14 cellular contexts compared by ENCODE assay signal in genomic region chr5:177364159-177364962, GRCh38. TPM values are rescaled to one million over a fixed set of nuclear protein-coding genes. Genes with fewer than 3 reads are reported as not detected.
DNase-seq lines count a peak whose midpoint lies in the region; ATAC-seq and TF ChIP-seq lines count a peak whose summit lies in the region.
"Had no signal": no experiment of that assay in that cellular context is flagged by ENCODE, and none has a peak within 500 bp of the region (broad histone marks: within the 10 kb centered on the region; RNA-seq: fewer than 3 reads in every experiment).

No MANE protein-coding gene starts in this region.

- no peak for TF ChIP-seq CTCF in GM13977 (IDR thresholded peaks at IDR 0.05; ENCODE audit: extremely low read depth, insufficient read depth, missing control alignments)
- no peak for TF ChIP-seq CTCF in type B pancreatic cell (conservative IDR thresholded peaks at IDR 0.05)

- CTCF ChIA-PET in CD4-positive, alpha-beta memory T cell (lab: Charles Lee; ENCODE audit: partially characterized antibody), result interaction anchor here (0.9 to 4.1 kb wide), 7 partner anchors 9 to 54 kb away, joined by 3 to 30 read pairs (median 4); partner anchors contain the start of gene SLC34A1

- peak overlapping the region; percentile 35 for H3K27ac ChIP-seq in CD4-positive, alpha-beta memory T cell (ENCODE audit: low read depth, low read length)
- H3K27ac ChIP-seq: heart right ventricle had no signal

- no peaks in the 10 kb centered on the region for H3K9me3 ChIP-seq in CD4-positive, alpha-beta memory T cell (ENCODE audit: control insufficient read depth in 1 of 2, low read length in 2 of 2)
- H3K9me3 ChIP-seq in HAP-1, result no peaks in the 10 kb centered on the region
- H3K9me3 ChIP-seq: heart right ventricle had no signal

- peak overlapping the region; percentile 23 to 91 (median 88) for H3K27ac Mint-ChIP-seq in CD4-positive, alpha-beta memory T cell
- peak overlapping the region; percentile 56 to 65 for H3K27ac Mint-ChIP-seq in effector memory CD8-positive, alpha-beta T cell
- no peak overlapping the region for H3K27ac Mint-ChIP-seq in type B pancreatic cell

- DNase-seq in CD4-positive, alpha-beta memory T cell, result peak in 1 of 5 donors; percentile 22
- DNase-seq in GM13977 (ENCODE audit: low spot score), result peak; percentile 82
- DNase-seq in effector memory CD8-positive, alpha-beta T cell, result no peak
- DNase-seq in type B pancreatic cell (ENCODE audit: extremely low spot score, unreplicated experiment), result no peak
- DNase-seq in HAP-1 (ENCODE audit: low spot score in 2 of 2), result no peak
- DNase-seq in NCI-H2107 (lab: John Stamatoyannopoulos, UW), result no peak
- DNase-seq: heart right ventricle, midbrain, NCI-H2227 treated with DMSO at 0.1 percent for 48 hours, SW 1271 had no signal

- peaks cover 35% of the 10 kb centered on the region for H3K36me3 ChIP-seq in CD4-positive, alpha-beta memory T cell (ENCODE audit: insufficient read depth, low read length)
- H3K36me3 ChIP-seq in HAP-1 (replicated peaks), result no peaks in the 10 kb centered on the region

- no peak overlapping the region for H3K4me3 ChIP-seq in CD4-positive, alpha-beta memory T cell (ENCODE audit: low read length in 2 of 2)
- H3K4me3 ChIP-seq in HAP-1, result no peak overlapping the region

- POLR2A ChIA-PET in CD4-positive, alpha-beta memory T cell (lab: Charles Lee; ENCODE audit: partially characterized antibody), result interaction anchor here (0.6 to 5.9 kb wide), 9 partner anchors 8 to 133 kb away, joined by 3 to 59 read pairs (median 4); partner anchors contain the start of genes LMAN2, PDLIM7, PRELID1 and RAB24

- H3K9me3 Mint-ChIP-seq in CD4-positive, alpha-beta memory T cell, result no peaks in the 10 kb centered on the region
- H3K9me3 Mint-ChIP-seq in effector memory CD8-positive, alpha-beta T cell, result no peaks in the 10 kb centered on the region
- no peaks in the 10 kb centered on the region for H3K9me3 Mint-ChIP-seq in type B pancreatic cell
- H3K9me3 Mint-ChIP-seq: IgD-negative memory B cell had no signal

- intact Hi-C loops in CD4-positive, alpha-beta memory T cell (cut with micrococcal nuclease), result loop anchor here (5.0 kb wide), 2 partner anchors 38 to 62 kb away; partner anchors contain the start of genes PFN3, PRELID1 and RAB24

- no peaks in the 10 kb centered on the region for H3K27me3 Mint-ChIP-seq in CD4-positive, alpha-beta memory T cell
- H3K27me3 Mint-ChIP-seq in effector memory CD8-positive, alpha-beta T cell, result no peaks in the 10 kb centered on the region
- peaks cover 11% of the 10 kb centered on the region for H3K27me3 Mint-ChIP-seq in type B pancreatic cell
- H3K27me3 Mint-ChIP-seq: IgD-negative memory B cell had no signal

- H3K4me1 Mint-ChIP-seq in CD4-positive, alpha-beta memory T cell, result peaks cover 48 to 82% (median 61%) of the 10 kb centered on the region in 4 donors
- H3K4me1 Mint-ChIP-seq in effector memory CD8-positive, alpha-beta T cell (ENCODE audit: low read depth in 2 of 2), result peaks cover 45 to 51% of the 10 kb centered on the region in 2 donors
- peaks cover 19% of the 10 kb centered on the region for H3K4me1 Mint-ChIP-seq in type B pancreatic cell (ENCODE audit: unreplicated experiment)

- H3K27me3 ChIP-seq in CD4-positive, alpha-beta memory T cell (ENCODE audit: insufficient read depth, low read length), result no peaks in the 10 kb centered on the region
- H3K27me3 ChIP-seq in HAP-1 (ENCODE audit: low read depth), result no peaks in the 10 kb centered on the region
- H3K27me3 ChIP-seq: heart right ventricle had no signal

- peak; percentile 46 for ATAC-seq in HG03432 (IDR thresholded peaks at IDR 0.05; ENCODE audit: unreplicated experiment)
- no peak for ATAC-seq in effector memory CD8-positive, alpha-beta T cell (replicated peaks)
- no peak for ATAC-seq in GM18909 (IDR thresholded peaks at IDR 0.05; ENCODE audit: poor library complexity, unreplicated experiment)
- ATAC-seq: heart right ventricle had no signal

- H3K36me3 Mint-ChIP-seq in CD4-positive, alpha-beta memory T cell, result peaks cover 26 to 48% of the 10 kb centered on the region in 2 donors
- peaks cover 37% of the 10 kb centered on the region for H3K36me3 Mint-ChIP-seq in effector memory CD8-positive, alpha-beta T cell (ENCODE audit: insufficient read depth)
- no peaks in the 10 kb centered on the region for H3K36me3 Mint-ChIP-seq in type B pancreatic cell

- H3K4me1 ChIP-seq in CD4-positive, alpha-beta memory T cell (ENCODE audit: insufficient read depth, low read length), result peaks cover 86% of the 10 kb centered on the region
- peaks cover 9% of the 10 kb centered on the region for H3K4me1 ChIP-seq in HAP-1

- H3K4me3 Mint-ChIP-seq in CD4-positive, alpha-beta memory T cell, result peak overlapping the region in 7 of 8 donors; percentile 17 to 68 (median 61)
- H3K4me3 Mint-ChIP-seq in effector memory CD8-positive, alpha-beta T cell, result peak overlapping the region; percentile 29 to 86
- no peak overlapping the region for H3K4me3 Mint-ChIP-seq in type B pancreatic cell

- in situ Hi-C loops in GM13977 (cut with MboI; ENCODE audit: low pct_unique_long_range_greater_than_20kb, low sequenced_read_pairs, unreplicated experiment), result no loop called here
- in situ Hi-C loops in HAP-1 (cut with MboI; ENCODE audit: low sequenced_read_pairs), result no loop called here

RNA-seq across cellular contexts. Expression of gene RGS14, which starts 6.6 kb away (rescaled TPM):
- 100 to 1,000 TPM; 167 to 168 TPM for total RNA-seq in CD4-positive, alpha-beta memory T cell
- polyA plus RNA-seq in CD4-positive, alpha-beta memory T cell, result 10 to 100 TPM; 62.3 to 96.7 TPM
- 8.9 and 16.6 TPM in 2 replicates for total RNA-seq in type B pancreatic cell (ENCODE audit: low replicate concordance)

RNA-seq across cellular contexts. Expression of gene LMAN2, which starts 12.9 kb away (rescaled TPM):
- 100 to 1,000 TPM; 114 to 123 TPM for total RNA-seq in CD4-positive, alpha-beta memory T cell
- 100 to 1,000 TPM; 223 to 322 TPM for polyA plus RNA-seq in CD4-positive, alpha-beta memory T cell
- total RNA-seq in type B pancreatic cell (ENCODE audit: low replicate concordance), result 102 and 129 TPM in 2 replicates

RNA-seq across cellular contexts. Expression of gene SLC34A1, which starts 19.9 kb away (rescaled TPM):
- under 1 TPM in 1 of 2 experiments, not detected in 1; 0.11 TPM for total RNA-seq in CD4-positive, alpha-beta memory T cell
- polyA plus RNA-seq in CD4-positive, alpha-beta memory T cell, result not detected
- total RNA-seq in type B pancreatic cell (ENCODE audit: low replicate concordance), result 0.12 and 0.22 TPM in 2 replicates
- total RNA-seq: skeletal muscle tissue had no signal
- polyA plus RNA-seq: heart right ventricle, IgD-negative memory B cell had no signal

RNA-seq across cellular contexts. Expression of gene PFN3, which starts 36.1 kb away (rescaled TPM):
- total RNA-seq in CD4-positive, alpha-beta memory T cell, result not detected
- polyA plus RNA-seq in CD4-positive, alpha-beta memory T cell, result not detected
- not detected in 2 replicates for total RNA-seq in type B pancreatic cell (ENCODE audit: low replicate concordance)
- total RNA-seq: heart right ventricle, skeletal muscle tissue had no signal
- polyA plus RNA-seq: heart right ventricle, IgD-negative memory B cell had no signal

RNA-seq across cellular contexts. Expression of gene F12, which starts 45.0 kb away (rescaled TPM):
- not detected for total RNA-seq in CD4-positive, alpha-beta memory T cell
- polyA plus RNA-seq in CD4-positive, alpha-beta memory T cell, result 1 to 10 TPM; 2.0 to 2.4 TPM
- total RNA-seq in type B pancreatic cell (ENCODE audit: low replicate concordance), result 3.2 and 5.7 TPM in 2 replicates
- total RNA-seq: skeletal muscle tissue had no signal
